Comparison of ENCODE assay signal across 13 cellular contexts in the genomic region with DNA sequence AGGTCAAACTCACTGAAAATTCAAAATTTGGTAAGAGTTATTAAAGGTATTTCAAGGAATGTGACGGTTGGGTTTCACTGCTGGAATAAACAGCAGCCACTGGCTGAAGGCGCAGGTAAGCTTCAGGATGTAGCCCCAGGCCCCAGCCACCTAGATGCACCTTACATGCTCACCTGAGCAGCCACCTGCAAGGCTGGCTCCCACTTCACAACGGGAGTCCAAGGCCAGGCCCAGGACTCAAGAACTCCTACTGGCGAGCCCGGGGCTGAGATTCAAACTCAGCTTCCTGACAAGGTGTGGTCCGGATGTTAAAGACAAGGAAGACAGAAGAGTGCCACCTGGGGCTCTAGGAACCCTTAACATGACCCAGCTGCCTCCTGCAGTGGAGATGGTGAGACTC.
A peak's percentile ranks its signal among the peaks of the same experiment; 100 is the strongest.
DNase-seq lines count a peak whose midpoint lies in the region; ATAC-seq, FAIRE-seq and TF ChIP-seq lines count a peak whose summit lies in the region.
"Had no signal": no experiment of that assay in that cellular context is flagged by ENCODE, and none has a peak within 500 bp of the region (broad histone marks: within the 10 kb centered on the region; RNA-seq: fewer than 3 reads in every experiment).

No MANE protein-coding gene starts in this region.

- TF ChIP-seq POLR2A in A549 (IDR thresholded peaks at IDR 0.05; ENCODE audit: low read length) (no peak), HCT116 (IDR thresholded peaks at IDR 0.05; ENCODE audit: borderline replicate concordance, extremely low read depth, insufficient read depth, insufficient read length) (no peak)

- no peaks in the 10 kb centered on the region for H3K36me3 ChIP-seq in HCT116 (ENCODE audit: control insufficient read depth in 1 of 2, insufficient read depth in 2 of 2, low read length in 2 of 2)
- H3K36me3 ChIP-seq in colonic mucosa: no peaks in the 10 kb centered on the region
- H3K36me3 ChIP-seq: gastrocnemius medialis had no signal

- H3K27ac Mint-ChIP-seq in neural crest cell (ENCODE audit: unreplicated experiment): peak overlapping the region; percentile 3

- peaks cover 78% of the 10 kb centered on the region for H3K4me1 Mint-ChIP-seq in neural crest cell

- H3K4me3 ChIP-seq in A549 (no peak overlapping the region), HCT116 (replicated peaks in 1 of 2; ENCODE audit: low read depth in 1 of 2, low read length in 2 of 2) (no peak overlapping the region), colonic mucosa (no peak overlapping the region)
- H3K4me3 ChIP-seq: gastrocnemius medialis had no signal

- POLR2A ChIA-PET in A549 (lab: Yijun Ruan, JAX) (no interaction called here), HCT116 (lab: Charles Lee) (no interaction called here)

- intact Hi-C loops in HCT116 (cut with micrococcal nuclease): no loop called here
- intact Hi-C loops in colonic mucosa (cut with DNase I): no loop called here

- H3K4me1 ChIP-seq in A549 (peaks cover 94% of the 10 kb centered on the region), HCT116 (ENCODE audit: control insufficient read depth in 1 of 2, insufficient read depth in 2 of 2, low read length in 2 of 2) (peaks cover 51 to 87% of the 10 kb centered on the region in 2 experiments), colonic mucosa (peaks cover 28% of the 10 kb centered on the region)

- no peaks in the 10 kb centered on the region for H4K20me1 ChIP-seq in HCT116 (ENCODE audit: insufficient read depth)

- no peak overlapping the region for H2AFZ ChIP-seq in HCT116 (ENCODE audit: low read depth, low read length, poor library complexity, severe bottlenecking)

- TF ChIP-seq RAD21 in A549 (conservative IDR thresholded peaks at IDR 0.05 in 1 of 2, IDR thresholded peaks at IDR 0.05 in 1 of 2): no peak
- TF ChIP-seq RAD21 in HCT116 (IDR thresholded peaks at IDR 0.05; ENCODE audit: low read depth): no peak

- TF ChIP-seq CTCF in A549 (IDR thresholded peaks at IDR 0.05) (no peak), HCT116 (IDR thresholded peaks at IDR 0.05 in 2 of 3, conservative IDR thresholded peaks at IDR 0.05 in 1 of 3; ENCODE audit: borderline replicate concordance in 1 of 3, insufficient read depth in 1 of 3, low read depth in 2 of 3, low read length in 2 of 3) (no peak), colonic mucosa (IDR thresholded peaks at IDR 0.05) (no peak), neural crest cell (conservative IDR thresholded peaks at IDR 0.05) (no peak)

- RAD21 ChIA-PET in HCT116 (lab: Charles Lee; ENCODE audit: low non-redundant PET in 1 of 2, low total read pairs in 2 of 2, uncharacterized antibody in 2 of 2, unreplicated experiment in 2 of 2): no interaction called here

- H3K27me3 ChIP-seq in HCT116 (ENCODE audit: insufficient read depth, low read length) (no peaks in the 10 kb centered on the region), colonic mucosa (no peaks in the 10 kb centered on the region)
- H3K27me3 ChIP-seq: gastrocnemius medialis had no signal

- H3K36me3 Mint-ChIP-seq in neural crest cell (ENCODE audit: low read depth): no peaks in the 10 kb centered on the region

- no peaks in the 10 kb centered on the region for H3K9me3 Mint-ChIP-seq in neural crest cell

- H3K27me3 Mint-ChIP-seq in neural crest cell (ENCODE audit: low read depth): peaks cover 35% of the 10 kb centered on the region

- TF ChIP-seq EP300 in A549 (IDR thresholded peaks at IDR 0.05): no peak

- ATAC-seq in A549 (no peak), HCT116 (no peak), HG02973 (IDR thresholded peaks at IDR 0.05; ENCODE audit: unreplicated experiment) (no peak)
- ATAC-seq: gastrocnemius medialis had no signal

- no TSS peak for BruUV-seq in HCT116 (replicated peaks; lab: Mats Ljungman, UMichigan)

- CTCF ChIA-PET in A549 (lab: Yijun Ruan, JAX) (interaction anchor here (0.8 to 2.1 kb wide), 7 partner anchors 9 to 102 kb away, joined by 3 to 8 read pairs (median 3); no protein-coding TSS in a partner anchor), HCT116 (lab: Charles Lee) (no interaction called here)

- H3K9me2 ChIP-seq in HCT116 (ENCODE audit: insufficient read depth): no peaks in the 10 kb centered on the region

- FAIRE-seq in A549 (lab: Jason Lieb, UNC): no peak

- 72% methylated on average over 6 of the region's 6 CpGs for WGBS in A549 (ENCODE audit: missing lambda C conversion rate)

- H3K4me2 ChIP-seq in A549 (peak overlapping the region; percentile 54; the same call in 2 of the 3 replicates), HCT116 (ENCODE audit: low read length) (peak overlapping the region; percentile 28)

- DNase-seq in A549 (ENCODE audit: low read depth in 1 of 2, low spot score in 1 of 2) (no peak), HCT116 (ENCODE audit: low read depth, low spot score) (no peak), colonic mucosa (no peak), neural crest cell (ENCODE audit: low read depth, low spot score) (no peak), amniotic stem cell (lab: John Stamatoyannopoulos, UW) (no peak), SHP77 treated with DMSO at 0.1 percent for 48 hours (lab: John Stamatoyannopoulos, UW) (no peak), NCI-H1694 treated with DMSO at 0.1 percent for 48 hours (lab: John Stamatoyannopoulos, UW) (no peak)
- DNase-seq: activated CD4-positive, alpha-beta T cell treated with anti-CD3 and anti-CD28 coated beads for 1 hour; activated naive CD4-positive, alpha-beta T cell treated with Interleukin-2 at 50 U/mL for 16 hours; gastrocnemius medialis; GDM1; NCI-H748 treated with DMSO at 0.1 percent for 48 hours had no signal

- H3K27ac ChIP-seq in A549 (peak overlapping the region; percentile 75 to 89; a peak in 5 of 6 replicates), HCT116 (ENCODE audit: low read depth, low read length) (no peak overlapping the region), colonic mucosa (peak overlapping the region; percentile 23)

- peaks cover 23% of the 10 kb centered on the region; the same call in 1 of the 2 replicates for H3K79me2 ChIP-seq in HCT116 (ENCODE audit: insufficient read depth, low read length)

- H3K9me3 ChIP-seq in A549 (no peaks in the 10 kb centered on the region), HCT116 (ENCODE audit: control insufficient read depth in 1 of 2, insufficient read depth in 1 of 2, low read depth in 1 of 2, low read length in 2 of 2) (no peaks in the 10 kb centered on the region), colonic mucosa (no peaks in the 10 kb centered on the region)
- H3K9me3 ChIP-seq: gastrocnemius medialis had no signal

- H3K4me3 Mint-ChIP-seq in neural crest cell: peak overlapping the region; percentile 77

- H3K9ac ChIP-seq in HCT116 (ENCODE audit: low read length) (no peak overlapping the region), colonic mucosa (ENCODE audit: low read depth in 2 of 2, low read length in 2 of 2) (peak overlapping the region in 1 of 2 donors; percentile 7)

TF ChIP-seq in A549, 52 proteins besides CTCF, POLR2A, EP300 and RAD21 (continues in another document):
- TF ChIP-seq MAX (IDR thresholded peaks at IDR 0.05) (no peak), PBX3 (IDR thresholded peaks at IDR 0.05) (no peak), NPAS2 (CRISPR knock-in tag; IDR thresholded peaks at IDR 0.05; ENCODE audit: borderline replicate concordance) (no peak), RNF2 (IDR thresholded peaks at IDR 0.05; ENCODE audit: borderline replicate concordance, low read depth) (no peak), POLR2AphosphoS2 (conservative IDR thresholded peaks at IDR 0.05; ENCODE audit: low read length) (no peak), GATA3 (IDR thresholded peaks at IDR 0.05; ENCODE audit: borderline replicate concordance) (no peak), CBX8 (IDR thresholded peaks at IDR 0.05) (no peak), NFE2L2 (conservative IDR thresholded peaks at IDR 0.05; ENCODE audit: low read length) (no peak)

TF ChIP-seq in HCT116, 20 proteins besides CTCF, POLR2A, EP300 and RAD21:
- no peak for TF ChIP-seq EZH2phosphoT487 (IDR thresholded peaks at IDR 0.05; ENCODE audit: borderline replicate concordance)
- TF ChIP-seq CBX3 (IDR thresholded peaks at IDR 0.05; ENCODE audit: low read depth): no peak
- no peak for TF ChIP-seq JUND (IDR thresholded peaks at IDR 0.05)
- no peak for TF ChIP-seq TCF7L2 (IDR thresholded peaks at IDR 0.05; ENCODE audit: borderline replicate concordance, extremely low read depth, insufficient read depth, insufficient read length)
- TF ChIP-seq POLR2AphosphoS5 (IDR thresholded peaks at IDR 0.05; ENCODE audit: low read depth, low read length): no peak
- no peak for TF ChIP-seq SRF (IDR thresholded peaks at IDR 0.05; ENCODE audit: low read depth)
- TF ChIP-seq EGR1 (IDR thresholded peaks at IDR 0.05; ENCODE audit: low read depth): no peak
